ENCODE assay signal across 16 cellular contexts in the genomic region with DNA sequence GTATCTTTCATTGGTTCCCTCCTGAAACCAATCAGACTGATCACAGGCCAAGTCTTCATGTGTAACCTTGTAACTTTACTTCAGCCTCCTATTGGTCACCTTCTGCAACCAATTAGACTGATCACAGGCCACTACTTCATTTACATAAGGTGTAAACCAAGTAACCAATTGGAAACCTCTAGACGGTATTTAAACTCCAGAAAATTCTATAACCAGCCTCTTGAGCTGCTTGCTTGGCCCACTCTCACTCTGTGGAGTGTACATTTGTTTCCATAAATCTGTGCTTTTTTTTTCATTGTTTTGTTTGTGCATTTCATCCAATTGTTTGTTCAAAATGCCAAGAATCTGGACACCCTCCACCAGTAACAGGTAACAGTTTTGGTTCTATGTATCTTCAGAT.
"Had no signal": no experiment of that assay in that cellular context is flagged by ENCODE, and none has a peak within 500 bp of the region (broad histone marks: within the 10 kb centered on the region; RNA-seq: fewer than 3 reads in every experiment).

No MANE protein-coding gene starts in this region.

- ATAC-seq: right lobe of liver had no signal

- H3K9me3 Mint-ChIP-seq: activated naive CD4-positive, alpha-beta T cell treated with anti-CD3 and anti-CD28 coated beads, Interleukin-2, amount 50 U/mL, for 72 hours had no signal

- H3K27ac Mint-ChIP-seq: activated naive CD4-positive, alpha-beta T cell treated with anti-CD3 and anti-CD28 coated beads, Interleukin-2, amount 50 U/mL, for 72 hours had no signal

- H3K36me3 ChIP-seq: brain microvascular endothelial cell, colonic mucosa, left ventricle myocardium inferior, right lobe of liver, thyroid gland had no signal

- H3K9me3 ChIP-seq: colonic mucosa, left ventricle myocardium inferior, right lobe of liver, thyroid gland had no signal

- H3K4me3 ChIP-seq: colonic mucosa, left ventricle myocardium inferior, right lobe of liver, thyroid gland had no signal

- DNase-seq: activated CD4-positive, alpha-beta T cell treated with anti-CD3 and anti-CD28 coated beads for 1 hour; activated gamma-delta T cell treated with Interleukin-2 at 50 U/mL for 16 hours; brain microvascular endothelial cell; central memory CD4-positive, alpha-beta T cell; colonic mucosa; head of caudate nucleus; left ventricle myocardium inferior; mammary epithelial cell; midbrain; right lobe of liver; small intestine; stimulated activated CD4-positive, alpha-beta T cell treated with anti-CD3 and anti-CD28 coated beads, Interleukin-15, amount 100 ng/mL, for 24 hours; stimulated activated CD4-positive, alpha-beta T cell treated with anti-CD3 and anti-CD28 coated beads, Interleukin-2, amount 100 ng/mL, for 48 hours; thyroid gland had no signal

- H3K27ac ChIP-seq: brain microvascular endothelial cell, colonic mucosa, left ventricle myocardium inferior, right lobe of liver, thyroid gland, VCaP had no signal

- H3K4me1 ChIP-seq: colonic mucosa, left ventricle myocardium inferior, right lobe of liver, thyroid gland had no signal
